15 cellular contexts compared by ENCODE assay signal in genomic region chr2:65416321-65416720, GRCh38. TPM values are rescaled to one million over a fixed set of nuclear protein-coding genes. Genes with fewer than 3 reads are reported as not detected.
DNase-seq lines count a peak whose midpoint lies in the region; ATAC-seq and TF ChIP-seq lines count a peak whose summit lies in the region.
"Had no signal": no experiment of that assay in that cellular context is flagged by ENCODE, and none has a peak within 500 bp of the region (broad histone marks: within the 10 kb centered on the region; RNA-seq: fewer than 3 reads in every experiment).

No MANE protein-coding gene starts in this region.

- no peak overlapping the region for H2BK15ac ChIP-seq in IMR-90 (ENCODE audit: low read depth, low read length)

- H4K20me1 ChIP-seq in BLaER1 (peaks cover 99% of the 10 kb centered on the region), IMR-90 (ENCODE audit: insufficient read depth, low read length) (peaks cover 90% of the 10 kb centered on the region), PC-9 (ENCODE audit: insufficient read depth) (peaks cover 8% of the 10 kb centered on the region)

- peaks cover 29% of the 10 kb centered on the region for H3K9me1 ChIP-seq in IMR-90 (ENCODE audit: insufficient read depth, low read length)

- H3K4me2 ChIP-seq in BLaER1 (peak overlapping the region; percentile 60), IMR-90 (ENCODE audit: low read depth, low read length) (no peak overlapping the region), PC-9 (peak overlapping the region; percentile 9; the same call in 1 of the 2 replicates)
- H3K4me2 ChIP-seq: KMS-11 had no signal

- no peak overlapping the region for H2BK5ac ChIP-seq in IMR-90 (ENCODE audit: low read depth, low read length, poor library complexity, severe bottlenecking)

- H3K9ac ChIP-seq in BLaER1 (no peak overlapping the region), IMR-90 (ENCODE audit: low read depth, low read length) (no peak overlapping the region), mucosa of rectum (ENCODE audit: low read depth in 1 of 2, low read length in 2 of 2) (no peak overlapping the region)
- H3K9ac ChIP-seq: KMS-11 had no signal

- H2BK20ac ChIP-seq in IMR-90 (ENCODE audit: low read depth, low read length): no peak overlapping the region

- no peak overlapping the region for H3K18ac ChIP-seq in IMR-90 (ENCODE audit: low read depth, low read length)

- DNase-seq in IMR-90 (no peak), PC-9 (no peak), sciatic nerve (ENCODE audit: low spot score) (no peak), endothelial cell (ENCODE audit: low spot score) (no peak)
- no peak for DNase-seq in naive thymus-derived CD8-positive, alpha-beta T cell
- DNase-seq: DMS79, H9, MV-4-11, NCI-H1105 treated with DMSO at 0.1 percent for 48 hours, NCI-H524 treated with DMSO at 0.1 percent for 48 hours had no signal

- no peak overlapping the region for H3K23ac ChIP-seq in IMR-90 (ENCODE audit: low read depth, low read length)

- dilution Hi-C loops in IMR-90 (cut with HindIII; ENCODE audit: low sequenced_read_pairs, unreplicated experiment): no loop called here

- ATAC-seq in IMR-90 (ENCODE audit: low read depth) (no peak), sciatic nerve (no peak), GM19395 (IDR thresholded peaks at IDR 0.05; ENCODE audit: unreplicated experiment) (no peak)
- no peak for ATAC-seq in naive thymus-derived CD8-positive, alpha-beta T cell

- no peaks in the 10 kb centered on the region for H3K9me3 Mint-ChIP-seq in endothelial cell (ENCODE audit: unreplicated experiment)
- H3K9me3 Mint-ChIP-seq in naive thymus-derived CD8-positive, alpha-beta T cell: no peaks in the 10 kb centered on the region
- H3K9me3 Mint-ChIP-seq: H9 had no signal

- H3K4me1 Mint-ChIP-seq in endothelial cell (ENCODE audit: unreplicated experiment): peaks cover 32% of the 10 kb centered on the region
- peaks cover 14 to 27% (median 25%) of the 10 kb centered on the region in 4 donors for H3K4me1 Mint-ChIP-seq in naive thymus-derived CD8-positive, alpha-beta T cell

- in situ Hi-C loops in IMR-90 (cut with MboI; ENCODE audit: low sequenced_read_pairs): no loop called here

- H2AK5ac ChIP-seq in IMR-90 (ENCODE audit: low read depth, low read length): peak overlapping the region; percentile 27; the same call in 1 of the 2 replicates

- H2BK120ac ChIP-seq in IMR-90 (ENCODE audit: low read depth, low read length): no peak overlapping the region

- no peak overlapping the region for H4K91ac ChIP-seq in IMR-90 (ENCODE audit: insufficient read depth, low read depth, low read length)

- H3K27me3 ChIP-seq in BLaER1 (no peaks in the 10 kb centered on the region), IMR-90 (ENCODE audit: control insufficient read depth, insufficient read depth, low read length) (no peaks in the 10 kb centered on the region), PC-9 (ENCODE audit: insufficient read depth, low read depth) (no peaks in the 10 kb centered on the region), mucosa of rectum (ENCODE audit: control insufficient read depth in 2 of 2, insufficient read depth in 2 of 2, low read length in 2 of 2) (no peaks in the 10 kb centered on the region)
- H3K27me3 ChIP-seq: SJSA1 had no signal

- H3K27me3 Mint-ChIP-seq in endothelial cell (ENCODE audit: unreplicated experiment): peaks cover 3% of the 10 kb centered on the region
- H3K27me3 Mint-ChIP-seq in naive thymus-derived CD8-positive, alpha-beta T cell: peaks cover 0 to 9% (median 0%) of the 10 kb centered on the region in 5 donors

- H3K27ac ChIP-seq in BLaER1: no peak overlapping the region
- H3K27ac ChIP-seq in IMR-90 (ENCODE audit: insufficient read depth, low read length): no peak overlapping the region
- no peak overlapping the region for H3K27ac ChIP-seq in PC-9
- H3K27ac ChIP-seq in mucosa of rectum (ENCODE audit: low read depth in 2 of 2, low read length in 2 of 2): peak overlapping the region; percentile 4 to 69
- H3K27ac ChIP-seq: KMS-11, SJSA1 had no signal

- WGBS in IMR-90 (ENCODE audit: extremely low coverage in 2 of 2, insufficient read length in 1 of 2), 2 experiments: no CpG with 5 or more reads among the region's 3 CpGs

- H4K5ac ChIP-seq in IMR-90 (ENCODE audit: low read depth, low read length): no peak overlapping the region

- no TSS peak for BruUV-seq in IMR-90 (replicated peaks; lab: Mats Ljungman, UMichigan)
- no TSS peak for BruUV-seq in PC-9 (replicated peaks; lab: Mats Ljungman, UMichigan)

- no peak overlapping the region for H3K4ac ChIP-seq in IMR-90 (ENCODE audit: low read depth, low read length)

- H3K27ac Mint-ChIP-seq in endothelial cell (ENCODE audit: unreplicated experiment): no peak overlapping the region
- H3K27ac Mint-ChIP-seq in naive thymus-derived CD8-positive, alpha-beta T cell: peak overlapping the region in 1 of 10 donors; percentile 10
- H3K27ac Mint-ChIP-seq: H9 had no signal

- no peak for TF ChIP-seq POLR2A in IMR-90 (IDR thresholded peaks at IDR 0.05; ENCODE audit: low read depth, low read length)

- H4K8ac ChIP-seq in IMR-90 (ENCODE audit: low read depth in 2 of 2, low read length in 2 of 2): no peak overlapping the region

- no peak overlapping the region for H3K56ac ChIP-seq in IMR-90 (ENCODE audit: extremely low read depth, insufficient read depth, low read length)

- H3K36me3 ChIP-seq in BLaER1: no peaks in the 10 kb centered on the region
- H3K36me3 ChIP-seq in IMR-90 (ENCODE audit: control insufficient read depth, insufficient read depth, low read length): no peaks in the 10 kb centered on the region
- no peaks in the 10 kb centered on the region for H3K36me3 ChIP-seq in PC-9 (ENCODE audit: low read depth)
- no peaks in the 10 kb centered on the region for H3K36me3 ChIP-seq in mucosa of rectum (ENCODE audit: control insufficient read depth in 2 of 2, insufficient read depth in 2 of 2, low read length in 2 of 2)
- H3K36me3 ChIP-seq: SJSA1 had no signal

- POLR2A ChIA-PET in IMR-90 (lab: Charles Lee; ENCODE audit: unreplicated experiment) (no interaction called here), PC-9 (lab: Charles Lee; ENCODE audit: unreplicated experiment) (no interaction called here)
- POLR2A ChIA-PET in naive thymus-derived CD8-positive, alpha-beta T cell (lab: Charles Lee): no interaction called here

- H3K36me3 Mint-ChIP-seq in endothelial cell (ENCODE audit: low read depth, unreplicated experiment): no peaks in the 10 kb centered on the region
- H3K36me3 Mint-ChIP-seq in naive thymus-derived CD8-positive, alpha-beta T cell: no peaks in the 10 kb centered on the region

- H3K4me1 ChIP-seq in BLaER1 (peaks cover 56% of the 10 kb centered on the region), IMR-90 (ENCODE audit: control insufficient read depth, insufficient read depth, low read length) (peaks cover 11% of the 10 kb centered on the region), PC-9 (replicated peaks; ENCODE audit: insufficient read depth) (peaks cover 36% of the 10 kb centered on the region), mucosa of rectum (ENCODE audit: control insufficient read depth in 2 of 2, insufficient read depth in 2 of 2, low read length in 2 of 2) (peaks cover 36 to 45% of the 10 kb centered on the region in 2 donors)

- H3K4me3 Mint-ChIP-seq in endothelial cell (ENCODE audit: unreplicated experiment): no peak overlapping the region
- H3K4me3 Mint-ChIP-seq in naive thymus-derived CD8-positive, alpha-beta T cell: no peak overlapping the region
- H3K4me3 Mint-ChIP-seq: H9 had no signal

- no peak overlapping the region for H3K4me3 ChIP-seq in BLaER1
- H3K4me3 ChIP-seq in IMR-90 (ENCODE audit: insufficient read depth, low read depth, low read length): no peak overlapping the region
- H3K4me3 ChIP-seq in PC-9: no peak overlapping the region
- no peak overlapping the region for H3K4me3 ChIP-seq in mucosa of rectum (ENCODE audit: low read length in 2 of 2)
- H3K4me3 ChIP-seq: SJSA1 had no signal

- peaks cover 100% of the 10 kb centered on the region for H3K79me2 ChIP-seq in PC-9 (ENCODE audit: low read depth)

- CTCF ChIA-PET in IMR-90 (lab: Yijun Ruan, JAX) (no interaction called here), PC-9 (lab: Charles Lee) (no interaction called here)

- H3F3A ChIP-seq in PC-9 (ENCODE audit: insufficient read depth, low read depth): peaks cover 17% of the 10 kb centered on the region; the same call in 1 of the 2 replicates

- no peak overlapping the region for H2AK9ac ChIP-seq in IMR-90 (replicated peaks; ENCODE audit: low read depth, low read length, poor library complexity)

- no peak for TF ChIP-seq CTCF in IMR-90 (conservative IDR thresholded peaks at IDR 0.05; ENCODE audit: low read depth, low read length)
- no peak for TF ChIP-seq CTCF in PC-9 (conservative IDR thresholded peaks at IDR 0.05)
- no peak for TF ChIP-seq CTCF in endothelial cell (IDR thresholded peaks at IDR 0.05; ENCODE audit: unreplicated experiment)

- H3K14ac ChIP-seq in IMR-90 (replicated peaks; ENCODE audit: low read depth, low read length): no peak overlapping the region

- intact Hi-C loops in IMR-90 (cut with micrococcal nuclease): no loop called here
- intact Hi-C loops in PC-9 (cut with micrococcal nuclease; ENCODE audit: unreplicated experiment): no loop called here
- intact Hi-C loops in sciatic nerve (cut with DNase I): no loop called here

- H2AFZ ChIP-seq in IMR-90 (replicated peaks; ENCODE audit: low read length, poor library complexity) (no peak overlapping the region), PC-9 (no peak overlapping the region)

- TF ChIP-seq RAD21 in IMR-90 (IDR thresholded peaks at IDR 0.05; ENCODE audit: low read length): no peak

- H3K9me3 ChIP-seq in BLaER1 (no peaks in the 10 kb centered on the region), IMR-90 (ENCODE audit: control insufficient read depth, insufficient read depth, low read length) (no peaks in the 10 kb centered on the region), PC-9 (ENCODE audit: insufficient read depth, low read depth) (no peaks in the 10 kb centered on the region), mucosa of rectum (ENCODE audit: control insufficient read depth in 2 of 2, low read length in 2 of 2) (no peaks in the 10 kb centered on the region)
- H3K9me3 ChIP-seq: SJSA1 had no signal

- peaks cover 60 to 82% of the 10 kb centered on the region in 2 experiments for H3K79me1 ChIP-seq in IMR-90 (ENCODE audit: low read depth in 1 of 2, low read length in 2 of 2)

- no peaks in the 10 kb centered on the region for H3K9me2 ChIP-seq in PC-9 (ENCODE audit: insufficient read depth)

TF ChIP-seq in IMR-90, 13 proteins besides CTCF, POLR2A, EP300 and RAD21 (continues in another document):
- TF ChIP-seq MAFK (IDR thresholded peaks at IDR 0.05; ENCODE audit: low read depth, low read length): no peak
- no peak for TF ChIP-seq CEBPB (IDR thresholded peaks at IDR 0.05; ENCODE audit: low read depth, low read length)

RNA-seq across cellular contexts. Expression of gene SPRED2, which starts 16.1 kb away (rescaled TPM):
- total RNA-seq in IMR-90 (2012; rRNA removed) (4.7 and 4.8 TPM in 2 replicates), PC-9 (2021) (33.5 and 33.6 TPM in 2 replicates), sciatic nerve (64.7 TPM), endothelial cell (ENCODE audit: unreplicated experiment) (17.6 TPM)
- polyA plus RNA-seq in IMR-90 (2012; rRNA removed): 18.7 and 19.1 TPM in 2 replicates
- 12.6 and 28.8 TPM in 2 replicates for polyA plus RNA-seq in IMR-90 (2012; cell fraction: cytosol; rRNA removed)
- polyA plus RNA-seq in IMR-90 (2012; cell fraction: nucleus; rRNA removed; ENCODE audit: low replicate concordance): 23.1 and 31.2 TPM in 2 replicates
- under 1 TPM; 0.23 to 0.33 TPM for total RNA-seq in naive thymus-derived CD8-positive, alpha-beta T cell
- polyA plus RNA-seq in naive thymus-derived CD8-positive, alpha-beta T cell: under 1 TPM in 2 of 3 donors, not detected in 1; 0.17 to 0.57 TPM

Comparison
In these comparisons a context has a peak if more than half of its experiments do, and no peak if none do; other contexts are left out.
1. H3K27ac ChIP-seq: peak in mucosa of rectum (2 of 2); none in BLaER1 (single experiment), IMR-90 (single experiment) and PC-9 (single experiment).